ENCODE assay signal across 16 cellular contexts in genomic region chr1:53734650-53735211, GRCh38. TPM values are rescaled to one million over a fixed set of nuclear protein-coding genes. Genes with fewer than 3 reads are reported as not detected.
DNase-seq lines count a peak whose midpoint lies in the region; ATAC-seq and FAIRE-seq lines count a peak whose summit lies in the region.
"Had no signal": no experiment of that assay in that cellular context is flagged by ENCODE, and none has a peak within 500 bp of the region (broad histone marks: within the 10 kb centered on the region; RNA-seq: fewer than 3 reads in every experiment).

No MANE protein-coding gene starts in this region.

- ATAC-seq in activated CD8-positive, alpha-beta T cell treated with anti-CD3 and anti-CD28 coated beads, Interleukin-2, amount 10 ng/mL, durations not matched to agents 7 days and 5 days: no peak
- ATAC-seq: stimulated activated naive CD8-positive, alpha-beta T cell treated with anti-CD3 and anti-CD28 coated beads, Interleukin-15, Interleukin-2, amounts not matched to agents 100 U/mL and 50 U/mL, for 24 hours had no signal

- H3K9me3 Mint-ChIP-seq in activated CD8-positive, alpha-beta T cell treated with anti-CD3 and anti-CD28 coated beads, Interleukin-2, amount 10 ng/mL, durations not matched to agents 7 days and 5 days (ENCODE audit: insufficient read depth): no peaks in the 10 kb centered on the region

- CTCF ChIA-PET in activated CD8-positive, alpha-beta T cell treated with anti-CD3 and anti-CD28 coated beads, Interleukin-2, amount 10 ng/mL, durations not matched to agents 7 days and 5 days (lab: Charles Lee): no interaction called here

- no peak overlapping the region for H3K4me3 ChIP-seq in adipocyte (ENCODE audit: low read length)
- H3K4me3 ChIP-seq: adrenal gland; BLaER1 treated with 17β-estradiol and CSF1 and Interleukin-3, amounts not matched to agents 10 nM and 100 nM had no signal

- H3K27me3 Mint-ChIP-seq in activated CD8-positive, alpha-beta T cell treated with anti-CD3 and anti-CD28 coated beads, Interleukin-2, amount 10 ng/mL, durations not matched to agents 7 days and 5 days (ENCODE audit: low read depth): peaks cover 58% of the 10 kb centered on the region

- FAIRE-seq in HTR-8/SVneo (lab: Jason Lieb, UNC): peak; percentile 26

- no peaks in the 10 kb centered on the region for H3K9me3 ChIP-seq in adipocyte (ENCODE audit: control insufficient read depth, low read length)
- H3K9me3 ChIP-seq: adrenal gland; BLaER1 treated with 17β-estradiol and CSF1 and Interleukin-3, amounts not matched to agents 10 nM and 100 nM had no signal

- POLR2A ChIA-PET in activated CD8-positive, alpha-beta T cell treated with anti-CD3 and anti-CD28 coated beads, Interleukin-2, amount 10 ng/mL, durations not matched to agents 7 days and 5 days (lab: Charles Lee): interaction anchor here (0.6 kb wide), 1 partner anchor 17 kb away, joined by 3 read pairs; no protein-coding TSS in a partner anchor

- no peak overlapping the region for H3K9ac ChIP-seq in adipocyte (ENCODE audit: low read length)
- H3K9ac ChIP-seq: BLaER1 treated with 17β-estradiol and CSF1 and Interleukin-3, amounts not matched to agents 10 nM and 100 nM had no signal

- DNase-seq in AG08395 (ENCODE audit: low spot score): peak; percentile 41
- no peak for DNase-seq in HTR-8/SVneo (ENCODE audit: insufficient read length, low spot score)
- DNase-seq in adipocyte (ENCODE audit: low read depth): peak; percentile 76
- peak; percentile 44 for DNase-seq in kidney tubule cell (ENCODE audit: low spot score)
- no peak for DNase-seq in COLO829 (ENCODE audit: low spot score)
- DNase-seq in SIG-M5 treated with dmso at 0.1 percent for 504 hours (lab: John Stamatoyannopoulos, UW; ENCODE audit: unreplicated experiment): no peak
- no peak for DNase-seq in activated CD8-positive, alpha-beta T cell treated with anti-CD3 and anti-CD28 coated beads, Interleukin-2, amount 10 ng/mL, durations not matched to agents 7 days and 5 days
- DNase-seq in amniotic stem cell (lab: John Stamatoyannopoulos, UW): no peak
- DNase-seq: activated T-cell treated with anti-CD3 and anti-CD28 coated beads for 4 hours; adrenal gland; effector memory CD4-positive, alpha-beta T cell; hippocampal formation; Karpas-422; NCI-H524 treated with DMSO at 0.1 percent for 48 hours; stimulated activated naive CD8-positive, alpha-beta T cell treated with anti-CD3 and anti-CD28 coated beads, Interleukin-15, Interleukin-2, amounts not matched to agents 100 U/mL and 50 U/mL, for 24 hours had no signal

- H3K36me3 ChIP-seq in adipocyte (ENCODE audit: control insufficient read depth, insufficient read depth, low read length, severe bottlenecking): no peaks in the 10 kb centered on the region
- H3K36me3 ChIP-seq: adrenal gland; BLaER1 treated with 17β-estradiol and CSF1 and Interleukin-3, amounts not matched to agents 10 nM and 100 nM had no signal

- H3K27me3 ChIP-seq in adipocyte (replicated peaks; ENCODE audit: control insufficient read depth, insufficient read depth, low read length): no peaks in the 10 kb centered on the region

- H3K36me3 Mint-ChIP-seq in activated CD8-positive, alpha-beta T cell treated with anti-CD3 and anti-CD28 coated beads, Interleukin-2, amount 10 ng/mL, durations not matched to agents 7 days and 5 days (ENCODE audit: low read depth): no peaks in the 10 kb centered on the region

- no peak overlapping the region for H3K27ac Mint-ChIP-seq in activated CD8-positive, alpha-beta T cell treated with anti-CD3 and anti-CD28 coated beads, Interleukin-2, amount 10 ng/mL, durations not matched to agents 7 days and 5 days

- H3K4me1 Mint-ChIP-seq in activated CD8-positive, alpha-beta T cell treated with anti-CD3 and anti-CD28 coated beads, Interleukin-2, amount 10 ng/mL, durations not matched to agents 7 days and 5 days (ENCODE audit: low read depth): peaks cover 5% of the 10 kb centered on the region

- peaks cover 47% of the 10 kb centered on the region for H3K4me1 ChIP-seq in adipocyte (ENCODE audit: control insufficient read depth, insufficient read depth, low read length)

- no peak overlapping the region for H3K4me3 Mint-ChIP-seq in activated CD8-positive, alpha-beta T cell treated with anti-CD3 and anti-CD28 coated beads, Interleukin-2, amount 10 ng/mL, durations not matched to agents 7 days and 5 days

RNA-seq across cellular contexts. Expression of gene GLIS1, which starts 4.2 kb away (rescaled TPM):
- total RNA-seq in activated CD8-positive, alpha-beta T cell treated with anti-CD3 and anti-CD28 coated beads, Interleukin-2, amount 10 ng/mL, durations not matched to agents 7 days and 5 days: not detected

Comparison
In these comparisons a context has a peak if more than half of its experiments do, and no peak if none do; other contexts are left out.
1. DNase-seq: peak in AG08395 (single experiment), adipocyte (single experiment) and kidney tubule cell (single experiment); none in HTR-8/SVneo (single experiment), COLO829 (single experiment), SIG-M5 treated with dmso at 0.1 percent for 504 hours (single experiment), activated CD8-positive, alpha-beta T cell treated with anti-CD3 and anti-CD28 coated beads, Interleukin-2, amount 10 ng/mL, durations not matched to agents 7 days and 5 days (single experiment) and amniotic stem cell (single experiment).